23 cellular contexts compared by ENCODE assay signal in the genomic region with DNA sequence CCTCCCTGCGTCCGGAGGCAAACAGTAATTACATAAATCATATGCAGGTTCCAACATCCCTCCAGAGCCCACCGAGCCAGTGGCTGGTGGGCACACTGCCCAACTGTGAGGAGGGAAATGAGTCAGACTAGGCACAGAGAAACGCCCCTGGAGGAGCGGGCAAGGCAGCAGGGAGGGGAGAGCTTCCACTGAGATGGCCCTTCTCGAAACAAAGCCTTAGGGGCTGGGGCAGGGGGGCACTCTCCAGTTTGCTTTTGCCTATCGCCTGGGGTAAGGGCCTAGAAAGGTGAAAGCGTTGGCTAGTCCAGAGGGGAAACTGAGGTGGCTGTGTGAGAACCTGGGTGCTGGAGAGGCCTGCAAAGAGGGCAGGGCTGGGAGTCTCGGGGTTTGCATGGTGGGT.
"Had no signal": no experiment of that assay in that cellular context is flagged by ENCODE, and none has a peak within 500 bp of the region (broad histone marks: within the 10 kb centered on the region; RNA-seq: fewer than 3 reads in every experiment).

No MANE protein-coding gene starts in this region.

- H3K4me1 ChIP-seq: parathyroid adenoma, right atrium auricular region, sigmoid colon, tibial nerve, upper lobe of left lung had no signal

- H3K36me3 Mint-ChIP-seq: naive thymus-derived CD4-positive, alpha-beta T cell; stimulated activated naive B cell treated with anti-CD40 and anti-IgM and Interleukin-4, amounts not matched to agents 10 μg/mL and 1 μg/mL and 100 μg/mL, for 72 hours had no signal

- H3K9ac ChIP-seq: parathyroid adenoma had no signal

- H3K27me3 ChIP-seq: neutrophil, right atrium auricular region, sigmoid colon, tibial nerve, upper lobe of left lung had no signal

- H3K4me3 Mint-ChIP-seq: effector memory CD8-positive, alpha-beta T cell; naive thymus-derived CD4-positive, alpha-beta T cell; nephron; stimulated activated naive B cell treated with anti-CD40 and anti-IgM and Interleukin-4, amounts not matched to agents 10 μg/mL and 1 μg/mL and 100 μg/mL, for 72 hours; stimulated activated naive CD8-positive, alpha-beta T cell treated with anti-CD3 and anti-CD28 coated beads, Interleukin-15, Interleukin-2, amounts not matched to agents 100 ng/mL and 50 ng/mL, for 24 hours had no signal

- H3K27me3 Mint-ChIP-seq: stimulated activated naive CD8-positive, alpha-beta T cell treated with anti-CD3 and anti-CD28 coated beads, Interleukin-15, Interleukin-2, amounts not matched to agents 100 ng/mL and 50 ng/mL, for 24 hours had no signal

- H3K27ac ChIP-seq: coronary artery, neutrophil, parathyroid adenoma, right atrium auricular region, sigmoid colon, thoracic aorta, tibial nerve, upper lobe of left lung had no signal

- H3K27ac Mint-ChIP-seq: effector memory CD8-positive, alpha-beta T cell; naive thymus-derived CD4-positive, alpha-beta T cell; nephron; progenitor cell of endocrine pancreas; stimulated activated naive B cell treated with anti-CD40 and anti-IgM and Interleukin-4, amounts not matched to agents 10 μg/mL and 1 μg/mL and 100 μg/mL, for 72 hours; stimulated activated naive CD8-positive, alpha-beta T cell treated with anti-CD3 and anti-CD28 coated beads, Interleukin-15, Interleukin-2, amounts not matched to agents 100 ng/mL and 50 ng/mL, for 24 hours had no signal

- ATAC-seq: effector memory CD8-positive, alpha-beta T cell; left lobe of liver; naive thymus-derived CD4-positive, alpha-beta T cell; stimulated activated naive B cell treated with anti-CD40 and anti-IgM and Interleukin-4, amounts not matched to agents 10 μg/mL and 1 μg/mL and 100 μg/mL, for 72 hours had no signal

- H3K9me3 ChIP-seq: neutrophil, right atrium auricular region, sigmoid colon, thoracic aorta, tibial nerve, upper lobe of left lung had no signal

- H3K9me3 Mint-ChIP-seq: effector memory CD8-positive, alpha-beta T cell; stimulated activated naive B cell treated with anti-CD40 and anti-IgM and Interleukin-4, amounts not matched to agents 10 μg/mL and 1 μg/mL and 100 μg/mL, for 72 hours; stimulated activated naive CD8-positive, alpha-beta T cell treated with anti-CD3 and anti-CD28 coated beads, Interleukin-15, Interleukin-2, amounts not matched to agents 100 ng/mL and 50 ng/mL, for 24 hours had no signal

- DNase-seq: effector memory CD8-positive, alpha-beta T cell; mesenchymal stem cell; midbrain; naive thymus-derived CD4-positive, alpha-beta T cell; sigmoid colon; stimulated activated CD4-positive, alpha-beta T cell treated with anti-CD3 and anti-CD28 coated beads, Interleukin-15, amount 100 ng/mL, for 24 hours; stimulated activated CD4-positive, alpha-beta T cell treated with anti-CD3 and anti-CD28 coated beads, Interleukin-2, amount 100 ng/mL, for 48 hours; stimulated activated naive B cell treated with anti-CD40 and anti-IgM and Interleukin-4, amounts not matched to agents 10 μg/mL and 1 μg/mL and 100 μg/mL, for 72 hours had no signal

- H3K36me3 ChIP-seq: neutrophil, right atrium auricular region, sigmoid colon, thoracic aorta, tibial nerve, upper lobe of left lung had no signal

- FAIRE-seq: endometrium, frontal cortex, keratinocyte, urothelium cell line had no signal

- H3K4me3 ChIP-seq: coronary artery, right atrium auricular region, sigmoid colon, thoracic aorta, tibial nerve, upper lobe of left lung had no signal

- H3K4me1 Mint-ChIP-seq: naive thymus-derived CD4-positive, alpha-beta T cell had no signal

- H3K79me2 ChIP-seq: parathyroid adenoma had no signal

- H2AFZ ChIP-seq: parathyroid adenoma had no signal
